In genomic region chr3:13853978-13854296, GRCh38 we compare ENCODE assay signal across 20 cellular contexts. TPM values are rescaled to one million over a fixed set of nuclear protein-coding genes. Genes with fewer than 3 reads are reported as not detected.
DNase-seq lines count a peak whose midpoint lies in the region; ATAC-seq, FAIRE-seq and TF ChIP-seq lines count a peak whose summit lies in the region.
"Had no signal": no experiment of that assay in that cellular context is flagged by ENCODE, and none has a peak within 500 bp of the region (broad histone marks: within the 10 kb centered on the region; RNA-seq: fewer than 3 reads in every experiment).

No MANE protein-coding gene starts in this region.

- H4K91ac ChIP-seq in H1 (replicated peaks; ENCODE audit: insufficient read length, low read length) = no peak overlapping the region

- H2AFZ ChIP-seq in H1 (ENCODE audit: low read length) = no peak overlapping the region

- no peak overlapping the region for H3K56ac ChIP-seq in H1 (replicated peaks; ENCODE audit: insufficient read length, low read depth, low read length)

- no peaks in the 10 kb centered on the region for H3K27me3 ChIP-seq in H1 (replicated peaks in 1 of 4; ENCODE audit: control insufficient read depth in 3 of 4, extremely low read depth in 1 of 4, insufficient read depth in 3 of 4, low read length in 3 of 4)
- peaks cover 2% of the 10 kb centered on the region for H3K27me3 ChIP-seq in CD8-positive, alpha-beta T cell (ENCODE audit: insufficient read depth, low read length)
- H3K27me3 ChIP-seq: brain microvascular endothelial cell, ovary, uterus had no signal

- DNase-seq in activated naive CD4-positive, alpha-beta T cell treated with anti-CD3 and anti-CD28 coated beads, Interleukin-2, amount 50 U/mL, for 72 hours (ENCODE audit: low spot score in 2 of 2) = no peak
- DNase-seq in activated naive CD4-positive, alpha-beta T cell treated with anti-CD3 and anti-CD28 coated beads, Interleukin-2, amount 10 ng/mL, durations not matched to agents 7 days and 5 days = no peak
- DNase-seq in H1 (ENCODE audit: low read depth in 1 of 2, low spot score in 2 of 2) (no peak), renal cortical epithelial cell (ENCODE audit: low read depth) (peak; percentile 78), GM20000 (ENCODE audit: low spot score) (no peak), C1 segment of cervical spinal cord (lab: John Stamatoyannopoulos, UW) (no peak)
- DNase-seq in CD8-positive, alpha-beta T cell = no peak
- DNase-seq: activated gamma-delta T cell treated with Interleukin-2 at 50 U/mL for 16 hours; brain microvascular endothelial cell; dorsolateral prefrontal cortex; NCI-H2081; NCI-H526; ovary; stimulated activated naive CD8-positive, alpha-beta T cell treated with anti-CD3 and anti-CD28 coated beads, Interleukin-15, Interleukin-2, amounts not matched to agents 100 U/mL and 50 U/mL, for 24 hours; uterus had no signal

- intact Hi-C loops in CD8-positive, alpha-beta T cell (cut with DNase I, micrococcal nuclease) = no loop called here

- peaks cover 32% of the 10 kb centered on the region for H3K27me3 Mint-ChIP-seq in activated naive CD4-positive, alpha-beta T cell treated with anti-CD3 and anti-CD28 coated beads, Interleukin-2, amount 10 ng/mL, durations not matched to agents 7 days and 5 days
- H3K27me3 Mint-ChIP-seq in CD8-positive, alpha-beta T cell (ENCODE audit: low read depth) = peaks cover 6% of the 10 kb centered on the region

- H4K20me1 ChIP-seq in H1 (replicated peaks in 1 of 2; ENCODE audit: control insufficient read depth in 1 of 2, insufficient read depth in 2 of 2, low read length in 2 of 2) = no peaks in the 10 kb centered on the region

- CTCF ChIA-PET in activated naive CD4-positive, alpha-beta T cell treated with anti-CD3 and anti-CD28 coated beads, Interleukin-2, amount 10 ng/mL, durations not matched to agents 7 days and 5 days (lab: Charles Lee) = interaction anchor here (1.3 kb wide), 1 partner anchor 12 kb away, joined by 4 read pairs; no protein-coding TSS in a partner anchor
- CTCF ChIA-PET in H1 (lab: Charles Lee; ENCODE audit: partially characterized antibody) = interaction anchor here (0.7 to 4.7 kb wide), 10 partner anchors 10 to 464 kb away, joined by 3 to 22 read pairs (median 4); partner anchors contain the start of gene WNT7A
- CTCF ChIA-PET in CD8-positive, alpha-beta T cell (lab: Charles Lee) = interaction anchor here (1.1 kb wide), 1 partner anchor 199 kb away, joined by 3 read pairs; no protein-coding TSS in a partner anchor

- no peaks in the 10 kb centered on the region for H3K36me3 Mint-ChIP-seq in activated naive CD4-positive, alpha-beta T cell treated with anti-CD3 and anti-CD28 coated beads, Interleukin-2, amount 50 U/mL, for 72 hours
- no peaks in the 10 kb centered on the region for H3K36me3 Mint-ChIP-seq in activated naive CD4-positive, alpha-beta T cell treated with anti-CD3 and anti-CD28 coated beads, Interleukin-2, amount 10 ng/mL, durations not matched to agents 7 days and 5 days
- peaks cover 11% of the 10 kb centered on the region for H3K36me3 Mint-ChIP-seq in CD8-positive, alpha-beta T cell

- FAIRE-seq in H1 (lab: Jason Lieb, UNC) = no peak

- no peak overlapping the region for H2AK5ac ChIP-seq in H1 (ENCODE audit: low read depth, low read length)

- H3K27ac Mint-ChIP-seq in activated naive CD4-positive, alpha-beta T cell treated with anti-CD3 and anti-CD28 coated beads, Interleukin-2, amount 50 U/mL, for 72 hours = no peak overlapping the region
- no peak overlapping the region for H3K27ac Mint-ChIP-seq in activated naive CD4-positive, alpha-beta T cell treated with anti-CD3 and anti-CD28 coated beads, Interleukin-2, amount 10 ng/mL, durations not matched to agents 7 days and 5 days
- H3K27ac Mint-ChIP-seq in CD8-positive, alpha-beta T cell = no peak overlapping the region

- no peaks in the 10 kb centered on the region for H3K79me1 ChIP-seq in H1 (ENCODE audit: low read depth, low read length)

- peak overlapping the region; percentile 37; the same call in 1 of the 2 replicates for H2BK5ac ChIP-seq in H1 (ENCODE audit: low read depth, low read length)

- no peak overlapping the region for H4K5ac ChIP-seq in H1 (ENCODE audit: insufficient read length, low read depth, low read length)

- WGBS in H1 (ENCODE audit: extremely low coverage in 1 of 2, insufficient coverage in 1 of 2, insufficient read length in 1 of 2, insufficient replicate concordance in 2 of 2, low coverage in 1 of 2, low lambda C conversion rate in 2 of 2, missing lambda C conversion rate in 1 of 2), 2 experiments = no CpG with 5 or more reads among the region's 1 CpG

- H3K18ac ChIP-seq in H1 (ENCODE audit: extremely low read depth, low read length) = no peak overlapping the region

- H3K4me3 ChIP-seq in H1 (ENCODE audit: extremely low read depth in 1 of 4, insufficient read depth in 2 of 4, low read depth in 3 of 4, low read length in 4 of 4) = no peak overlapping the region
- no peak overlapping the region for H3K4me3 ChIP-seq in CD8-positive, alpha-beta T cell (ENCODE audit: low read depth, low read length)
- H3K4me3 ChIP-seq: dorsolateral prefrontal cortex, ovary, uterus had no signal

- H3K4ac ChIP-seq in H1 (replicated peaks; ENCODE audit: insufficient read length, low read depth, low read length) = no peak overlapping the region

- H3K4me2 ChIP-seq in H1 (ENCODE audit: insufficient read depth in 1 of 2, low read depth in 2 of 2, low read length in 2 of 2) = no peak overlapping the region

- H4K8ac ChIP-seq in H1 (ENCODE audit: extremely low read depth, insufficient read depth, low read length) = no peak overlapping the region; the same call in 1 of the 2 replicates

- no peaks in the 10 kb centered on the region for H3K9me3 ChIP-seq in H1 (ENCODE audit: insufficient read depth in 2 of 2, low read depth in 1 of 2, low read length in 1 of 2)
- H3K9me3 ChIP-seq in CD8-positive, alpha-beta T cell (ENCODE audit: low read length) = no peaks in the 10 kb centered on the region
- H3K9me3 ChIP-seq: ovary, uterus had no signal

- POLR2A ChIA-PET in H1 (lab: Charles Lee; ENCODE audit: partially characterized antibody) = interaction anchor here (0.8 to 1.2 kb wide), 2 partner anchors 9 to 23 kb away, joined by 3 read pairs; no protein-coding TSS in a partner anchor
- POLR2A ChIA-PET in CD8-positive, alpha-beta T cell (lab: Charles Lee) = no interaction called here

- TF ChIP-seq CTCF in H1 (IDR thresholded peaks at IDR 0.05; ENCODE audit: control extremely low read depth in 1 of 3, insufficient read depth in 1 of 3, low read depth in 1 of 3, low read length in 3 of 3) = no peak
- TF ChIP-seq CTCF in GM20000 (IDR thresholded peaks at IDR 0.05; ENCODE audit: extremely low read depth, missing control alignments) = no peak
- TF ChIP-seq CTCF in CD8-positive, alpha-beta T cell (IDR thresholded peaks at IDR 0.05) = no peak

- peaks cover 16% of the 10 kb centered on the region for H3K4me1 Mint-ChIP-seq in activated naive CD4-positive, alpha-beta T cell treated with anti-CD3 and anti-CD28 coated beads, Interleukin-2, amount 10 ng/mL, durations not matched to agents 7 days and 5 days
- H3K4me1 Mint-ChIP-seq in CD8-positive, alpha-beta T cell (ENCODE audit: low read depth) = peaks cover 16% of the 10 kb centered on the region

- H3K23ac ChIP-seq in H1 (ENCODE audit: insufficient read length) = no peak overlapping the region

- ATAC-seq in activated naive CD4-positive, alpha-beta T cell treated with anti-CD3 and anti-CD28 coated beads, Interleukin-2, amount 50 U/mL, for 72 hours = peak; percentile 25 to 46
- no peak for ATAC-seq in CD8-positive, alpha-beta T cell
- ATAC-seq: left lobe of liver; stimulated activated naive CD8-positive, alpha-beta T cell treated with anti-CD3 and anti-CD28 coated beads, Interleukin-15, Interleukin-2, amounts not matched to agents 100 U/mL and 50 U/mL, for 24 hours had no signal

- no peak overlapping the region for H2BK15ac ChIP-seq in H1 (ENCODE audit: low read length)

- H3K79me2 ChIP-seq in H1 (ENCODE audit: control insufficient read depth in 1 of 2, insufficient read depth in 2 of 2, low read length in 2 of 2) = no peaks in the 10 kb centered on the region

- no peaks in the 10 kb centered on the region for H3K9me3 Mint-ChIP-seq in activated naive CD4-positive, alpha-beta T cell treated with anti-CD3 and anti-CD28 coated beads, Interleukin-2, amount 50 U/mL, for 72 hours
- no peaks in the 10 kb centered on the region for H3K9me3 Mint-ChIP-seq in activated naive CD4-positive, alpha-beta T cell treated with anti-CD3 and anti-CD28 coated beads, Interleukin-2, amount 10 ng/mL, durations not matched to agents 7 days and 5 days
- no peaks in the 10 kb centered on the region for H3K9me3 Mint-ChIP-seq in CD8-positive, alpha-beta T cell

- H3K9ac ChIP-seq in H1 (replicated peaks in 1 of 4; ENCODE audit: extremely low read depth in 1 of 4, low read depth in 3 of 4, low read length in 3 of 4) = no peak overlapping the region

- no peaks in the 10 kb centered on the region for H3K23me2 ChIP-seq in H1 (ENCODE audit: low read depth, low read length)

- H2BK12ac ChIP-seq in H1 (ENCODE audit: low read depth, low read length) = 0 out of 2 replicates have a peak overlapping the region, but pooled peaks have one; percentile 77

- no peak overlapping the region for H2BK120ac ChIP-seq in H1 (replicated peaks; ENCODE audit: low read depth, low read length)

- H3K14ac ChIP-seq in H1 (ENCODE audit: insufficient read length) = no peak overlapping the region

- TF ChIP-seq RAD21 in Ishikawa (IDR thresholded peaks at IDR 0.05; ENCODE audit: low read depth) = peak; percentile 11; the same call in 1 of the 2 replicates
- TF ChIP-seq RAD21 in H1 (IDR thresholded peaks at IDR 0.05 in 1 of 2, conservative IDR thresholded peaks at IDR 0.05 in 1 of 2; ENCODE audit: low read depth in 2 of 2, low read length in 2 of 2) = no peak

- no peak overlapping the region for H3K27ac ChIP-seq in H1 (ENCODE audit: low read depth, low read length)
- no peak overlapping the region for H3K27ac ChIP-seq in CD8-positive, alpha-beta T cell (ENCODE audit: low read depth, low read length)
- H3K27ac ChIP-seq: brain microvascular endothelial cell, dorsolateral prefrontal cortex, ovary, uterus had no signal

- TF ChIP-seq EP300 in Ishikawa (IDR thresholded peaks at IDR 0.05; ENCODE audit: borderline replicate concordance) (peak; percentile 97), H1 (IDR thresholded peaks at IDR 0.05; ENCODE audit: borderline replicate concordance in 1 of 2, low read depth in 2 of 2, low read length in 2 of 2) (no peak)

- 0 out of 2 replicates have a peak overlapping the region, but pooled peaks have one; percentile 80 for H2BK20ac ChIP-seq in H1 (ENCODE audit: low read length)

- no peaks in the 10 kb centered on the region for H3K36me3 ChIP-seq in H1 (ENCODE audit: control insufficient read depth in 2 of 4, insufficient read depth in 4 of 4, low read length in 3 of 4)
- H3K36me3 ChIP-seq in CD8-positive, alpha-beta T cell (ENCODE audit: insufficient read depth, low read length) = no peaks in the 10 kb centered on the region
- H3K36me3 ChIP-seq: brain microvascular endothelial cell, ovary, uterus had no signal

- TF ChIP-seq POLR2A in H1 (IDR thresholded peaks at IDR 0.05; ENCODE audit: control extremely low read depth in 1 of 2, low read depth in 2 of 2, low read length in 2 of 2) = no peak

- peaks cover 0 to 13% (median 4%) of the 10 kb centered on the region in 4 experiments; a peak in 2 of 7 replicates for H3K4me1 ChIP-seq in H1 (replicated peaks in 1 of 4; ENCODE audit: control insufficient read depth in 3 of 4, insufficient read depth in 4 of 4, low read length in 3 of 4)
- peaks cover 6% of the 10 kb centered on the region for H3K4me1 ChIP-seq in CD8-positive, alpha-beta T cell (ENCODE audit: insufficient read depth, low read length)
- H3K4me1 ChIP-seq: uterus had no signal

- no peak overlapping the region for H3K4me3 Mint-ChIP-seq in activated naive CD4-positive, alpha-beta T cell treated with anti-CD3 and anti-CD28 coated beads, Interleukin-2, amount 10 ng/mL, durations not matched to agents 7 days and 5 days
- H3K4me3 Mint-ChIP-seq in CD8-positive, alpha-beta T cell = no peak overlapping the region

RNA-seq across cellular contexts. Expression of gene WNT7A, which starts 25.9 kb away (rescaled TPM):
- total RNA-seq in activated naive CD4-positive, alpha-beta T cell treated with anti-CD3 and anti-CD28 coated beads, Interleukin-2, amount 50 U/mL, for 72 hours = under 1 TPM; 0.06 to 0.14 TPM
- not detected in 2 replicates for total RNA-seq in H1 (2021; fragmentation: NEBNext Ultra II Directional; extraction: Animal tissue kit (Norgen Biotek cat#: 25700))
- 0.02 and 0.11 TPM in 2 replicates for polyA plus RNA-seq in H1 (2011; rRNA removed)
- polyA plus RNA-seq in H1 (2011; cell fraction: cytosol; rRNA removed) = 0.04 TPM
- polyA plus RNA-seq in H1 (2011; cell fraction: nucleus; rRNA removed) = 0.10 TPM
- polyA plus RNA-seq in H1 (2012, experiment 1 of 2) = not detected in 4 replicates
- polyA plus RNA-seq in H1 (2012, experiment 2 of 2) = not detected
- 0.02 TPM for polyA plus RNA-seq in H1 (2013, experiment 1 of 2)
- polyA plus RNA-seq in H1 (2013, experiment 2 of 2) = 0.04 TPM
- polyA minus RNA-seq in H1 (2011; rRNA and poly(A)+ RNA removed) = 0.06 TPM in 1 of 2 replicates, not detected in the other
- polyA minus RNA-seq in H1 (2011; cell fraction: cytosol; rRNA and poly(A)+ RNA removed) = not detected
- not detected for polyA minus RNA-seq in H1 (2011; cell fraction: nucleus; rRNA and poly(A)+ RNA removed)
- total RNA-seq in renal cortical epithelial cell = 23.1 and 54.5 TPM in 2 replicates
- 1 to 10 TPM; 5.1 to 5.4 TPM for total RNA-seq in CD8-positive, alpha-beta T cell
- total RNA-seq: fibroblast of lung, left lobe of liver, skeletal muscle tissue had no signal
- polyA plus RNA-seq: AG04450, fibroblast of lung, ovary had no signal
